ENCODE assay signal across 8 cellular contexts in the genomic region with DNA sequence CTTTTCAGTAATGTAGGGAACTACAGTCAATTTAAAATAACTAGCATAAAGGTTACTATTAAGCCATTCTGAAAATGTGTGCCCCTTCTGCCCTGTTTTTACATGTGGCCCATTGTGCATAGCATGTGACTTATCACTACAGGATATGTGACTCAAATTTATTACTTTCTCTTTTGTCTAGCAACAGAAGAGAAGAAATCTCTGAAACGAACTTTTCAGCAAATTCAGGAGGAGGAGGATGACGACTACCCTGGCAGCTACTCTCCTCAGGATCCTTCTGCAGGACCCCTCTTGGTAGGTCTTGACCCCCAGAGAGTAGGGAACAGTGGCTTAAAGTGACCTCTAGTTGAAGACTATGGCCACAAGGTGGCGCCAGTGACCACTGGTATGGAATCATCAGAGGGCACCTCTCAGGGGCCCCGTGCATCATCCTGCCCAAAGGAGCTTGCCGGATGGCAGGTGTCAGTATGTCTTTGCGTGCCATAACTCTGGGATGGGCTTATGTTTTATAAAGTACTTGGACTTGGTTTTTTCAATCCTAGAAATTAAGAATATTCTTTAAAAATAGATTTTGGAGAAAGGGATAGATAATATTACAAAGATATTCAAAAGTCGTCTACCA. TPM values are rescaled to one million over a fixed set of nuclear protein-coding genes. Genes with fewer than 3 reads are reported as not detected.
DNase-seq lines count a peak whose midpoint lies in the region; ATAC-seq, FAIRE-seq and TF ChIP-seq lines count a peak whose summit lies in the region.

No MANE protein-coding gene starts in this region.

- no peak overlapping the region for H2AFZ ChIP-seq in endothelial cell of umbilical vein (ENCODE audit: low read depth, low read length)

- no peaks in the 10 kb centered on the region for H3K9me3 Mint-ChIP-seq in activated CD8-positive, alpha-beta memory T cell treated with anti-CD3 and anti-CD28 coated beads, Interleukin-2, amount 10 ng/mL, durations not matched to agents 7 days and 5 days (ENCODE audit: low read depth)

- DNase-seq in GM12892 (ENCODE audit: insufficient read length): peak; percentile 41
- DNase-seq in HT-29 (ENCODE audit: low spot score): peak; percentile 99
- peak; percentile 17 for DNase-seq in NOMO-1 treated with dmso at 0.1 percent for 144 hours (lab: John Stamatoyannopoulos, UW; ENCODE audit: unreplicated experiment)
- DNase-seq in activated CD8-positive, alpha-beta memory T cell treated with anti-CD3 and anti-CD28 coated beads, Interleukin-2, amount 10 ng/mL, durations not matched to agents 7 days and 5 days: peak; percentile 82
- DNase-seq in endothelial cell of umbilical vein (ENCODE audit: low read depth, low spot score): peak; percentile 84
- DNase-seq in middle frontal gyrus (ENCODE audit: extremely low spot score, low spot score): peak; percentile 53
- DNase-seq in stimulated activated CD8-positive, alpha-beta memory T cell treated with anti-CD3 and anti-CD28 coated beads, Interleukin-7, amount 100 ng/mL, for 1 hour (ENCODE audit: low read depth in 2 of 2): peak; percentile 37 to 74

- H3K36me3 ChIP-seq in endothelial cell of umbilical vein (ENCODE audit: control insufficient read depth in 2 of 2, extremely low read depth in 1 of 2, insufficient read depth in 2 of 2, low read length in 2 of 2): peaks cover 3 to 9% of the 10 kb centered on the region in 2 experiments

- dilution Hi-C loops in endothelial cell of umbilical vein (cut with MboI; ENCODE audit: extremely low pct_ligation_motif_present, low sequenced_read_pairs): no loop called here

- peaks cover 24% of the 10 kb centered on the region for H3K79me2 ChIP-seq in endothelial cell of umbilical vein (ENCODE audit: control insufficient read depth, insufficient read depth, low read length)

- H3K27me3 Mint-ChIP-seq in activated CD8-positive, alpha-beta memory T cell treated with anti-CD3 and anti-CD28 coated beads, Interleukin-2, amount 10 ng/mL, durations not matched to agents 7 days and 5 days: no peaks in the 10 kb centered on the region

- H3K4me3 ChIP-seq in endothelial cell of umbilical vein (replicated peaks in 1 of 3; ENCODE audit: insufficient read depth in 1 of 3, low read depth in 1 of 3, low read length in 3 of 3): no peak overlapping the region

- H3K4me1 ChIP-seq in endothelial cell of umbilical vein (ENCODE audit: control insufficient read depth, extremely low read depth, insufficient read depth, low read length): peaks cover 22% of the 10 kb centered on the region

- BruUV-seq in endothelial cell of umbilical vein (replicated peaks; lab: Mats Ljungman, UMichigan): no TSS peak

- no peaks in the 10 kb centered on the region for H4K20me1 ChIP-seq in endothelial cell of umbilical vein (replicated peaks; ENCODE audit: control insufficient read depth, extremely low read depth, insufficient read depth, low read length)

- peak overlapping the region; percentile 71 for H3K27ac ChIP-seq in endothelial cell of umbilical vein (ENCODE audit: insufficient read depth, low read depth, low read length)

- H3K27me3 ChIP-seq in endothelial cell of umbilical vein (ENCODE audit: control insufficient read depth in 2 of 2, insufficient read depth in 2 of 2, low read length in 2 of 2): no peaks in the 10 kb centered on the region

- POLR2A ChIA-PET in endothelial cell of umbilical vein (lab: Charles Lee): interaction anchor here (0.7 to 1.2 kb wide), 4 partner anchors 68 to 243 kb away, joined by 3 to 4 read pairs (median 3); no protein-coding TSS in a partner anchor

- H3K9ac ChIP-seq in endothelial cell of umbilical vein (replicated peaks; ENCODE audit: extremely low read depth, insufficient read depth, low read length): peak overlapping the region; percentile 42

- TF ChIP-seq CTCF in endothelial cell of umbilical vein (IDR thresholded peaks at IDR 0.05; ENCODE audit: extremely low read depth in 1 of 2, insufficient read depth in 1 of 2, low read depth in 1 of 2, low read length in 2 of 2): peak; percentile 76 to 93

- ATAC-seq in activated CD8-positive, alpha-beta memory T cell treated with anti-CD3 and anti-CD28 coated beads, Interleukin-2, amount 10 ng/mL, durations not matched to agents 7 days and 5 days: peak; percentile 88
- ATAC-seq in GM21576 (IDR thresholded peaks at IDR 0.05; ENCODE audit: unreplicated experiment): no peak

- H3K9me3 ChIP-seq in endothelial cell of umbilical vein (replicated peaks; ENCODE audit: control insufficient read depth, insufficient read depth, low read length): no peaks in the 10 kb centered on the region

- CTCF ChIA-PET in activated CD8-positive, alpha-beta memory T cell treated with anti-CD3 and anti-CD28 coated beads, Interleukin-2, amount 10 ng/mL, durations not matched to agents 7 days and 5 days (lab: Charles Lee): interaction anchor here (0.7 to 4.4 kb wide), 27 partner anchors 9 to 511 kb away, joined by 3 to 80 read pairs (median 4); a partner anchor contains a TSS
- CTCF ChIA-PET in endothelial cell of umbilical vein (lab: Charles Lee): interaction anchor here (0.5 to 5.9 kb wide), 47 partner anchors 9 to 493 kb away, joined by 3 to 130 read pairs (median 5); a partner anchor contains a TSS

- peak overlapping the region; percentile 44 for H3K27ac Mint-ChIP-seq in activated CD8-positive, alpha-beta memory T cell treated with anti-CD3 and anti-CD28 coated beads, Interleukin-2, amount 10 ng/mL, durations not matched to agents 7 days and 5 days

- peaks cover 24% of the 10 kb centered on the region for H3K4me1 Mint-ChIP-seq in activated CD8-positive, alpha-beta memory T cell treated with anti-CD3 and anti-CD28 coated beads, Interleukin-2, amount 10 ng/mL, durations not matched to agents 7 days and 5 days

- no peak overlapping the region for H3K4me3 Mint-ChIP-seq in activated CD8-positive, alpha-beta memory T cell treated with anti-CD3 and anti-CD28 coated beads, Interleukin-2, amount 10 ng/mL, durations not matched to agents 7 days and 5 days

- intact Hi-C loops in endothelial cell of umbilical vein (cut with micrococcal nuclease): loop anchor here (1.0 to 10.0 kb wide), 7 partner anchors 95 to 493 kb away; a partner anchor contains a TSS

- FAIRE-seq in GM12892 (lab: Jason Lieb, UNC): peak; percentile 90
- FAIRE-seq in endothelial cell of umbilical vein (lab: Jason Lieb, UNC): peak; percentile 70

- no peaks in the 10 kb centered on the region for H3K9me1 ChIP-seq in endothelial cell of umbilical vein (replicated peaks; ENCODE audit: control insufficient read depth, extremely low read depth, insufficient read depth, low read length)

- TF ChIP-seq POLR2A in GM12892 (IDR thresholded peaks at IDR 0.05; ENCODE audit: low read depth, low read length) (no peak), endothelial cell of umbilical vein (IDR thresholded peaks at IDR 0.05; ENCODE audit: low read depth, low read length) (no peak)

- peak overlapping the region; percentile 74 for H3K4me2 ChIP-seq in endothelial cell of umbilical vein (ENCODE audit: insufficient read depth, low read length)

- H3K36me3 Mint-ChIP-seq in activated CD8-positive, alpha-beta memory T cell treated with anti-CD3 and anti-CD28 coated beads, Interleukin-2, amount 10 ng/mL, durations not matched to agents 7 days and 5 days: peaks cover 21% of the 10 kb centered on the region

TF ChIP-seq in endothelial cell of umbilical vein, 7 proteins besides CTCF, POLR2A, EP300 and RAD21:
- TF ChIP-seq, protein P1, sequence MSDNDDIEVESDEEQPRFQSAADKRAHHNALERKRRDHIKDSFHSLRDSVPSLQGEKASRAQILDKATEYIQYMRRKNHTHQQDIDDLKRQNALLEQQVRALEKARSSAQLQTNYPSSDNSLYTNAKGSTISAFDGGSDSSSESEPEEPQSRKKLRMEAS (IDR thresholded peaks at IDR 0.05; ENCODE audit: insufficient read depth, insufficient read length): no peak
- TF ChIP-seq FOS (IDR thresholded peaks at IDR 0.05; ENCODE audit: borderline replicate concordance, insufficient read depth, low read length) (peak; percentile 41), JUN (IDR thresholded peaks at IDR 0.05; ENCODE audit: borderline replicate concordance, insufficient read depth, insufficient read length, low read depth) (peak; percentile 34), EZH2 (IDR thresholded peaks at IDR 0.05; ENCODE audit: borderline replicate concordance, low read depth, low read length, severe bottlenecking) (no peak), MYC (IDR thresholded peaks at IDR 0.05; ENCODE audit: low read depth, low read length) (peak; percentile 54), GATA2 (IDR thresholded peaks at IDR 0.05; ENCODE audit: insufficient read depth, insufficient read length, low read depth, low read length) (no peak), POLR2AphosphoS5 (IDR thresholded peaks at IDR 0.05; ENCODE audit: insufficient read depth, low read depth, low read length) (no peak)

RNA-seq across cellular contexts. Expression of a gene that starts 23.9 kb away (rescaled TPM):
- 19.6 TPM for polyA plus RNA-seq in GM12892 (2012; ENCODE audit: missing spikeins)
- total RNA-seq in HT-29 (2014; rRNA removed; shearing (Covaris generic)): 33.9 and 35.5 TPM in 2 replicates
- 10 to 100 TPM; 34.1 to 37.4 TPM for total RNA-seq in activated CD8-positive, alpha-beta memory T cell treated with anti-CD3 and anti-CD28 coated beads, Interleukin-2, amount 10 ng/mL, durations not matched to agents 7 days and 5 days
- total RNA-seq in endothelial cell of umbilical vein: 24.5 and 29.3 TPM in 2 replicates
- polyA plus RNA-seq in endothelial cell of umbilical vein: 11.0 and 13.0 TPM in 2 replicates
- polyA plus RNA-seq in endothelial cell of umbilical vein (2011; cell fraction: cytosol; rRNA removed): 12.9 and 13.1 TPM in 2 replicates
- polyA plus RNA-seq in endothelial cell of umbilical vein (2011; cell fraction: nucleus; rRNA removed): 26.2 and 28.8 TPM in 2 replicates
- 15.5 and 16.1 TPM in 2 replicates for polyA plus RNA-seq in endothelial cell of umbilical vein (2012)
- 24.7 and 25.7 TPM in 2 replicates for polyA minus RNA-seq in endothelial cell of umbilical vein
- 35.5 TPM for polyA minus RNA-seq in endothelial cell of umbilical vein (2011; cell fraction: cytosol; rRNA and poly(A)+ RNA removed)
- polyA minus RNA-seq in endothelial cell of umbilical vein (2011; cell fraction: nucleus; rRNA and poly(A)+ RNA removed): 31.7 and 52.8 TPM in 2 replicates

RNA-seq across cellular contexts. Expression of a gene that starts 24.2 kb away (rescaled TPM):
- 17.6 TPM for polyA plus RNA-seq in GM12892 (2012; ENCODE audit: missing spikeins)
- 24.6 and 27.6 TPM in 2 replicates for total RNA-seq in HT-29 (2014; rRNA removed; shearing (Covaris generic))
- total RNA-seq in activated CD8-positive, alpha-beta memory T cell treated with anti-CD3 and anti-CD28 coated beads, Interleukin-2, amount 10 ng/mL, durations not matched to agents 7 days and 5 days: 10 to 100 TPM; 34.7 to 35.0 TPM
- 21.4 and 23.2 TPM in 2 replicates for total RNA-seq in endothelial cell of umbilical vein
- polyA plus RNA-seq in endothelial cell of umbilical vein: 13.2 and 13.5 TPM in 2 replicates
- 12.5 and 13.7 TPM in 2 replicates for polyA plus RNA-seq in endothelial cell of umbilical vein (2011; cell fraction: cytosol; rRNA removed)
- 18.0 and 19.7 TPM in 2 replicates for polyA plus RNA-seq in endothelial cell of umbilical vein (2011; cell fraction: nucleus; rRNA removed)
- 15.3 and 20.3 TPM in 2 replicates for polyA plus RNA-seq in endothelial cell of umbilical vein (2012)
- polyA minus RNA-seq in endothelial cell of umbilical vein: 37.5 and 40.6 TPM in 2 replicates
- polyA minus RNA-seq in endothelial cell of umbilical vein (2011; cell fraction: cytosol; rRNA and poly(A)+ RNA removed): 35.0 TPM
- polyA minus RNA-seq in endothelial cell of umbilical vein (2011; cell fraction: nucleus; rRNA and poly(A)+ RNA removed): 25.1 and 40.8 TPM in 2 replicates

Comparison
In these comparisons a context has a peak if more than half of its experiments do, and no peak if none do; other contexts are left out.
1. DNase-seq: peak in every context shown above with its lines; median percentile 99 in HT-29; 84 in endothelial cell of umbilical vein; 82 in activated CD8-positive, alpha-beta memory T cell treated with anti-CD3 and anti-CD28 coated beads, Interleukin-2, amount 10 ng/mL, durations not matched to agents 7 days and 5 days; 56 in stimulated activated CD8-positive, alpha-beta memory T cell treated with anti-CD3 and anti-CD28 coated beads, Interleukin-7, amount 100 ng/mL, for 1 hour; 53 in middle frontal gyrus; 41 in GM12892; 17 in NOMO-1 treated with dmso at 0.1 percent for 144 hours.